Comparison of ENCODE assay signal across 16 cellular contexts in the genomic region with DNA sequence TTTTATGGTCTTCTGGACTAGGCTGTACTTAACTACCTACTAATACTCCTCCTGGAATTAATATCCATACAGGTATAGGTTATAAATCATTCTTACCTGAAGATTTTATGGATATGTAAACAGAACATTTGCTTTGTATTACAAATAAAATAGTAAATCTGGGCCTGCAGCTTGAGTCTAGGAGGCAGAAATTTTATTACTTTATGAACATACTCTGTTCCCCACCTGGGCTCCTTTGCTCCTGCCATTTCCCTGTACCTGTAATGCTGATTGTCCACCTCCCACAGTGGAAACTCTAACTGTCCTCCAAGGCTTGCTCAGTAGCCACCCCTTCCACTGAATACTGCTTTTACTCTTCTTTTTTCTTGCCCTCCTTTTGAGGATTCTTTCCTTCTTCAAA.
A peak's percentile ranks its signal among the peaks of the same experiment; 100 is the strongest.
DNase-seq lines count a peak whose midpoint lies in the region.
"Had no signal": no experiment of that assay in that cellular context is flagged by ENCODE, and none has a peak within 500 bp of the region (broad histone marks: within the 10 kb centered on the region; RNA-seq: fewer than 3 reads in every experiment).

No MANE protein-coding gene starts in this region.

- no peak overlapping the region for H3K9ac ChIP-seq in mesendoderm (ENCODE audit: low read length)
- H3K9ac ChIP-seq: BLaER1, KMS-11 had no signal

- no peak overlapping the region for H4K8ac ChIP-seq in mesendoderm (ENCODE audit: low read depth, low read length)

- H2BK120ac ChIP-seq in mesendoderm (ENCODE audit: low read depth, low read length) = no peak overlapping the region

- H3K23ac ChIP-seq in mesendoderm (ENCODE audit: low read length) = no peak overlapping the region

- H2AK5ac ChIP-seq in mesendoderm (ENCODE audit: low read length) = no peak overlapping the region

- no peak overlapping the region for H3K4me2 ChIP-seq in mesendoderm (ENCODE audit: low read length)
- H3K4me2 ChIP-seq: BLaER1, KMS-11 had no signal

- peak overlapping the region; percentile 74 for H2BK15ac ChIP-seq in mesendoderm (replicated peaks; ENCODE audit: low read depth)

- H3K79me1 ChIP-seq in mesendoderm (ENCODE audit: low read length) = no peaks in the 10 kb centered on the region

- intact Hi-C loops in posterior vena cava (cut with DNase I) = no loop called here

- no peak overlapping the region for H2BK5ac ChIP-seq in mesendoderm (ENCODE audit: low read length)

- no peaks in the 10 kb centered on the region for H3K36me3 ChIP-seq in mesendoderm (ENCODE audit: control insufficient read depth, insufficient read depth, low read length)

- peaks cover 5% of the 10 kb centered on the region for H3K4me1 ChIP-seq in mesendoderm (ENCODE audit: control insufficient read depth, low read depth, low read length)
- H3K4me1 ChIP-seq: BLaER1 had no signal

- H4K5ac ChIP-seq in mesendoderm (ENCODE audit: low read length) = no peak overlapping the region

- no peak overlapping the region for H3K4me3 ChIP-seq in mesendoderm (ENCODE audit: low read length)
- H3K4me3 ChIP-seq: BLaER1 had no signal

- no peaks in the 10 kb centered on the region for H3K27me3 ChIP-seq in mesendoderm (ENCODE audit: insufficient read depth, low read length, poor library complexity)

- DNase-seq in NCI-H1105 treated with DMSO at 0.1 percent for 48 hours (lab: John Stamatoyannopoulos, UW) = peak; percentile 18
- DNase-seq in NCI-H1105 (lab: John Stamatoyannopoulos, UW) = no peak
- peak; percentile 40 for DNase-seq in DMS153 (lab: John Stamatoyannopoulos, UW)
- peak; percentile 74 for DNase-seq in NCI-H526 treated with DMSO at 0.1 percent for 48 hours (lab: John Stamatoyannopoulos, UW)
- DNase-seq in mesendoderm = no peak
- DNase-seq in NCI-H446 treated with DMSO at 0.1 percent for 48 hours (lab: John Stamatoyannopoulos, UW) = no peak
- DNase-seq in posterior vena cava (ENCODE audit: low spot score) = no peak
- DNase-seq in NCI-H1436 treated with DMSO at 0.1 percent for 48 hours (lab: John Stamatoyannopoulos, UW) = no peak
- DNase-seq: CD8-positive, alpha-beta memory T cell; GOT3; HFFc6; NCI-H187 treated with DMSO at 0.1 percent for 48 hours; NCI-H2227 treated with DMSO at 0.1 percent for 48 hours; NCI-H82 had no signal

- no peak overlapping the region for H3K56ac ChIP-seq in mesendoderm (ENCODE audit: low read length)

- H3K79me2 ChIP-seq in mesendoderm (ENCODE audit: control insufficient read depth, insufficient read depth, low read length) = no peaks in the 10 kb centered on the region

- no peak overlapping the region for H3K27ac ChIP-seq in mesendoderm (ENCODE audit: low read depth, low read length)
- H3K27ac ChIP-seq: BLaER1, KMS-11 had no signal

- H3K18ac ChIP-seq in mesendoderm (ENCODE audit: low read length) = no peak overlapping the region

- no peak overlapping the region for H3K4ac ChIP-seq in mesendoderm (ENCODE audit: low read depth, low read length)

Comparison
In these comparisons a context has a peak if more than half of its experiments do, and no peak if none do; other contexts are left out.
1. DNase-seq: peak in NCI-H1105 treated with DMSO at 0.1 percent for 48 hours (single experiment), DMS153 (single experiment) and NCI-H526 treated with DMSO at 0.1 percent for 48 hours (single experiment); none in NCI-H1105 (single experiment), mesendoderm (single experiment), NCI-H446 treated with DMSO at 0.1 percent for 48 hours (single experiment), posterior vena cava (single experiment) and NCI-H1436 treated with DMSO at 0.1 percent for 48 hours (single experiment).